In the genomic region with DNA sequence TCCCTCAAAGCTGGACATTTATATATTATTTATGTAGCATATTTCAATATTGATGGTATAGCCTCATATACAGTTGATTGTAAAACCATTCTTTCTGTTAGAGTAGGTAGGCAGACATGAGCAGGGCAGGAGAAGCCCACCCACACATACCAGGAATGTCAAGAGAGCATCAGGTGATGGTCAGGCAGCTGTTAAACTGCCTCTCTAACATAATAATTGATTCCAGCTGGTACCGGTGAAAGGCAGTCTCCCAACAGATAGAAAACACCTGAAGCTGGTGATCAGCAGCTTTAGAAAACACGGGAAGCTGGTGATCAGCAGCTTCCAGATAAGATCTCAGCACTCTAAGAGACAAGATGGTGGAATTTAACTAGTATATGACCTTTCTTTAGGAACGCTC, we compare ENCODE assay signal across 1 cellular context.
TF ChIP-seq lines count a peak whose summit lies in the region.

No MANE protein-coding gene starts in this region.

TF ChIP-seq in SK-N-SH treated with all-trans-retinoic acid at 6 μM for 48 hours, 23 proteins besides CTCF, POLR2A, EP300 and RAD21 (continued from another document):
- TF ChIP-seq, protein P1, sequence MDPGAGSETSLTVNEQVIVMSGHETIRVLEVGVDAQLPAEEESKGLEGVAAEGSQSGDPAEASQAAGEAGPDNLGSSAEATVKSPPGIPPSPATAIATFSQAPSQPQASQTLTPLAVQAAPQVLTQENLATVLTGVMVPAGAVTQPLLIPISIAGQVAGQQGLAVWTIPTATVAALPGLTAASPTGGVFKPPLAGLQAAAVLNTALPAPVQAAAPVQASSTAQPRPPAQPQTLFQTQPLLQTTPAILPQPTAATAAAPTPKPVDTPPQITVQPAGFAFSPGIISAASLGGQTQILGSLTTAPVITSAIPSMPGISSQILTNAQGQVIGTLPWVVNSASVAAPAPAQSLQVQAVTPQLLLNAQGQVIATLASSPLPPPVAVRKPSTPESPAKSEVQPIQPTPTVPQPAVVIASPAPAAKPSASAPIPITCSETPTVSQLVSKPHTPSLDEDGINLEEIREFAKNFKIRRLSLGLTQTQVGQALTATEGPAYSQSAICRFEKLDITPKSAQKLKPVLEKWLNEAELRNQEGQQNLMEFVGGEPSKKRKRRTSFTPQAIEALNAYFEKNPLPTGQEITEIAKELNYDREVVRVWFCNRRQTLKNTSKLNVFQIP (CRISPR knock-in tag; IDR thresholded peaks at IDR 0.05; ENCODE audit: borderline replicate concordance, low read depth): no peak
- no peak for TF ChIP-seq CSDC2 (CRISPR knock-in tag; IDR thresholded peaks at IDR 0.05)
- no peak for TF ChIP-seq ZC3H10 (CRISPR knock-in tag; IDR thresholded peaks at IDR 0.05)
- TF ChIP-seq ISL1 (CRISPR knock-in tag; IDR thresholded peaks at IDR 0.05): no peak
- TF ChIP-seq BACH2 (CRISPR knock-in tag; IDR thresholded peaks at IDR 0.05; ENCODE audit: borderline replicate concordance): no peak
- TF ChIP-seq SNAI2 (CRISPR knock-in tag; IDR thresholded peaks at IDR 0.05): no peak
- TF ChIP-seq TCF4 (CRISPR knock-in tag; IDR thresholded peaks at IDR 0.05; ENCODE audit: borderline replicate concordance): no peak
- no peak for TF ChIP-seq ESRRG (CRISPR knock-in tag; IDR thresholded peaks at IDR 0.05)
- no peak for TF ChIP-seq RARB (CRISPR knock-in tag; IDR thresholded peaks at IDR 0.05)
- TF ChIP-seq, protein P2, sequence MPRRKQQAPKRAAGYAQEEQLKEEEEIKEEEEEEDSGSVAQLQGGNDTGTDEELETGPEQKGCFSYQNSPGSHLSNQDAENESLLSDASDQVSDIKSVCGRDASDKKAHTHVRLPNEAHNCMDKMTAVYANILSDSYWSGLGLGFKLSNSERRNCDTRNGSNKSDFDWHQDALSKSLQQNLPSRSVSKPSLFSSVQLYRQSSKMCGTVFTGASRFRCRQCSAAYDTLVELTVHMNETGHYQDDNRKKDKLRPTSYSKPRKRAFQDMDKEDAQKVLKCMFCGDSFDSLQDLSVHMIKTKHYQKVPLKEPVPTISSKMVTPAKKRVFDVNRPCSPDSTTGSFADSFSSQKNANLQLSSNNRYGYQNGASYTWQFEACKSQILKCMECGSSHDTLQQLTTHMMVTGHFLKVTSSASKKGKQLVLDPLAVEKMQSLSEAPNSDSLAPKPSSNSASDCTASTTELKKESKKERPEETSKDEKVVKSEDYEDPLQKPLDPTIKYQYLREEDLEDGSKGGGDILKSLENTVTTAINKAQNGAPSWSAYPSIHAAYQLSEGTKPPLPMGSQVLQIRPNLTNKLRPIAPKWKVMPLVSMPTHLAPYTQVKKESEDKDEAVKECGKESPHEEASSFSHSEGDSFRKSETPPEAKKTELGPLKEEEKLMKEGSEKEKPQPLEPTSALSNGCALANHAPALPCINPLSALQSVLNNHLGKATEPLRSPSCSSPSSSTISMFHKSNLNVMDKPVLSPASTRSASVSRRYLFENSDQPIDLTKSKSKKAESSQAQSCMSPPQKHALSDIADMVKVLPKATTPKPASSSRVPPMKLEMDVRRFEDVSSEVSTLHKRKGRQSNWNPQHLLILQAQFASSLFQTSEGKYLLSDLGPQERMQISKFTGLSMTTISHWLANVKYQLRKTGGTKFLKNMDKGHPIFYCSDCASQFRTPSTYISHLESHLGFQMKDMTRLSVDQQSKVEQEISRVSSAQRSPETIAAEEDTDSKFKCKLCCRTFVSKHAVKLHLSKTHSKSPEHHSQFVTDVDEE (CRISPR knock-in tag; IDR thresholded peaks at IDR 0.05): no peak
- no peak for TF ChIP-seq GLIS3 (CRISPR knock-in tag; IDR thresholded peaks at IDR 0.05)
- TF ChIP-seq ARNTL (CRISPR knock-in tag; IDR thresholded peaks at IDR 0.05; ENCODE audit: borderline replicate concordance, low read depth): no peak
- TF ChIP-seq PPARA (CRISPR knock-in tag; IDR thresholded peaks at IDR 0.05; ENCODE audit: borderline replicate concordance): no peak
